8 cellular contexts compared by ENCODE assay signal in the genomic region with DNA sequence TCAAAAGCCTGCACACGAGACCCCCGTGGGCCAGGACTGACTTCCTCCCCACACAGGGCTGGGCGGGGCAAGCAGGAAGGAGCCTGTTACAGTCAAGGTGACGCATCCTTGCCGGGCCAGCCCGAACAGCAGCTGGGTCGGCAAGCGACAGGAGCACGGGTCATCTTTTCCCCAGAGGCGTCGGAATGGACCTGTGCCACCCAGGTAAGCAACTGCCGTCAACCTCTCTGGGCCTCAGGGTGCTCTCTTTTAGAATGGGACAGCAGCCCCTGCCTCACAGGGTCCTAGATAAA. TPM values are rescaled to one million over a fixed set of nuclear protein-coding genes. Genes with fewer than 3 reads are reported as not detected.
A peak's percentile ranks its signal among the peaks of the same experiment; 100 is the strongest.
DNase-seq lines count a peak whose midpoint lies in the region; ATAC-seq and TF ChIP-seq lines count a peak whose summit lies in the region.

A gene with protein sequence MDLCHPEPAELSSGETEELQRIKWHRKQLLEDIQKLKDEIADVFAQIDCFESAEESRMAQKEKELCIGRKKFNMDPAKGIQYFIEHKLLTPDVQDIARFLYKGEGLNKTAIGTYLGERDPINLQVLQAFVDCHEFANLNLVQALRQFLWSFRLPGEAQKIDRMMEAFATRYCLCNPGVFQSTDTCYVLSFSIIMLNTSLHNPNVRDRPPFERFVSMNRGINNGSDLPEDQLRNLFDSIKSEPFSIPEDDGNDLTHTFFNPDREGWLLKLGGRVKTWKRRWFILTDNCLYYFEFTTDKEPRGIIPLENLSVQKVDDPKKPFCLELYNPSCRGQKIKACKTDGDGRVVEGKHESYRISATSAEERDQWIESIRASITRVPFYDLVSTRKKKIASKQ (plus strand): TSS at position 124 of the 293 bp plus-strand sequence. CDS start 62 bp downstream, at position 186.

- H3K4me3 ChIP-seq in adrenal gland (peak within 1 kb of the TSS in 1 of 4 donors; percentile 35), testis (peak within 1 kb of the TSS; percentile 4 to 15), WERI-Rb-1 (ENCODE audit: low read depth, low read length) (no peak within 1 kb of the TSS)

- 32 to 46% (median 36%) methylated on average over 3 to 12 of the region's 12 CpGs for WGBS in adrenal gland, 4 donors
- 53 to 62% methylated on average over 10 to 12 of the region's 12 CpGs for WGBS in testis, 2 donors

- ATAC-seq in GM21423 (IDR thresholded peaks at IDR 0.05; ENCODE audit: unreplicated experiment), result peak; percentile 43
- peak; percentile 84 to 87 for ATAC-seq in naive thymus-derived CD8-positive, alpha-beta T cell

- no peaks in the 10 kb centered on the region for H3K9me3 Mint-ChIP-seq in naive thymus-derived CD8-positive, alpha-beta T cell

- H3K27me3 ChIP-seq in adrenal gland (peaks cover 2% of the 10 kb centered on the region), testis (no peaks in the 10 kb centered on the region), WERI-Rb-1 (ENCODE audit: insufficient read depth, low read depth, severe bottlenecking) (no peaks in the 10 kb centered on the region)

- H3K4me3 Mint-ChIP-seq in naive thymus-derived CD8-positive, alpha-beta T cell, result peak within 1 kb of the TSS; percentile 90 to 99 (median 94)

- peak within 1 kb of the TSS; percentile 93 to 100 (median 98) for H3K27ac Mint-ChIP-seq in naive thymus-derived CD8-positive, alpha-beta T cell

- TF ChIP-seq CTCF in adrenal gland (IDR thresholded peaks at IDR 0.05) (no peak), testis (IDR thresholded peaks at IDR 0.05) (no peak), WERI-Rb-1 (IDR thresholded peaks at IDR 0.05; ENCODE audit: low read depth, low read length) (no peak)

- intact Hi-C loops in adrenal gland (cut with DNase I) (no loop called here), testis (cut with DNase I; ENCODE audit: low total_unique reads) (no loop called here)

- peak in 1 of 2 donors; percentile 17 for TF ChIP-seq POLR2A in adrenal gland (IDR thresholded peaks at IDR 0.05)
- TF ChIP-seq POLR2A in testis (IDR thresholded peaks at IDR 0.05), result no peak
- no peak for TF ChIP-seq POLR2A in erythroblast (IDR thresholded peaks at IDR 0.05; ENCODE audit: low read length)

- H3K36me3 Mint-ChIP-seq in naive thymus-derived CD8-positive, alpha-beta T cell, result peaks cover 7 to 24% (median 12%) of the 10 kb centered on the region in 3 donors

- H3K4me1 ChIP-seq in adrenal gland (replicated peaks in 1 of 2) (no peaks in the 10 kb centered on the region), testis (no peaks in the 10 kb centered on the region)

- H3K9me3 ChIP-seq in adrenal gland (replicated peaks in 1 of 3) (no peaks in the 10 kb centered on the region), testis (no peaks in the 10 kb centered on the region), WERI-Rb-1 (ENCODE audit: severe bottlenecking) (no peaks in the 10 kb centered on the region)

- DNase-seq in T-helper 2 cell (peak; percentile 46 to 84 (median 57)), adrenal gland (peak in 6 of 7 donors; percentile 60 to 72 (median 66)), testis (peak; percentile 26), erythroblast (lab: John Stamatoyannopoulos, UW) (no peak), NCI-H774 (lab: John Stamatoyannopoulos, UW) (no peak), WERI-Rb-1 (no peak)
- DNase-seq in naive thymus-derived CD8-positive, alpha-beta T cell, result peak; percentile 63 to 85 (median 66)

- H3K27me3 Mint-ChIP-seq in naive thymus-derived CD8-positive, alpha-beta T cell, result no peaks in the 10 kb centered on the region

- H3K36me3 ChIP-seq in adrenal gland (replicated peaks in 1 of 2) (no peaks in the 10 kb centered on the region), testis (ENCODE audit: low read depth, missing control alignments) (no peaks in the 10 kb centered on the region), WERI-Rb-1 (no peaks in the 10 kb centered on the region)

- peaks cover 40 to 84% (median 62%) of the 10 kb centered on the region in 4 donors for H3K4me1 Mint-ChIP-seq in naive thymus-derived CD8-positive, alpha-beta T cell

- H3K27ac ChIP-seq in adrenal gland, result peak within 1 kb of the TSS in 3 of 5 donors; percentile 26 to 87 (median 64)
- H3K27ac ChIP-seq in testis, result no peak within 1 kb of the TSS
- no peak within 1 kb of the TSS for H3K27ac ChIP-seq in WERI-Rb-1

- POLR2A ChIA-PET in naive thymus-derived CD8-positive, alpha-beta T cell (lab: Charles Lee), result interaction anchor here (0.6 to 12.0 kb wide), 11 partner anchors 11 to 207 kb away, joined by 3 to 141 read pairs (median 4); no protein-coding TSS in a partner anchor

RNA-seq across cellular contexts. Expression of the gene that starts here (rescaled TPM):
- total RNA-seq in adrenal gland (10 to 100 TPM; 16.4 to 80.7 (median 25.5) TPM), testis (1 to 10 TPM; 2.7 to 7.2 TPM)
- polyA plus RNA-seq in adrenal gland (10 to 100 TPM in 2 of 3 donors, 1 to 10 TPM in 1; 7.5 to 26.6 (median 11.5) TPM), testis (ENCODE audit: insufficient read depth, low read depth, low replicate concordance) (6.8 TPM)
- total RNA-seq in naive thymus-derived CD8-positive, alpha-beta T cell, result 100 to 1,000 TPM; 177 to 193 TPM
- polyA plus RNA-seq in naive thymus-derived CD8-positive, alpha-beta T cell, result 10 to 100 TPM; 48.9 to 60.8 (median 54.6) TPM

Comparison
In these comparisons a context has a peak if more than half of its experiments do, and no peak if none do; other contexts are left out.
1. DNase-seq: peak in T-helper 2 cell (5 of 5), adrenal gland (6 of 7), naive thymus-derived CD8-positive, alpha-beta T cell (10 of 10) and testis (single experiment); none in erythroblast (0 of 2), NCI-H774 (single experiment) and WERI-Rb-1 (single experiment).
2. H3K27ac ChIP-seq: peak in adrenal gland (3 of 5); none in testis (0 of 2) and WERI-Rb-1 (single experiment).